12 cellular contexts compared by ENCODE assay signal in genomic region chr12:120830052-120830940, GRCh38.
DNase-seq lines count a peak whose midpoint lies in the region; ATAC-seq and TF ChIP-seq lines count a peak whose summit lies in the region.
"Had no signal": no experiment of that assay in that cellular context is flagged by ENCODE, and none has a peak within 500 bp of the region (broad histone marks: within the 10 kb centered on the region; RNA-seq: fewer than 3 reads in every experiment).

No MANE protein-coding gene starts in this region.

- H3K4me3 Mint-ChIP-seq in CD8-positive, alpha-beta memory T cell, result no peak overlapping the region
- H3K4me3 Mint-ChIP-seq in WTC11, result no peak overlapping the region
- H3K4me3 Mint-ChIP-seq: activated naive CD8-positive, alpha-beta T cell treated with anti-CD3 and anti-CD28 coated beads, Interleukin-2, amount 50 U/mL, for 24 hours had no signal

- H2BK5ac ChIP-seq in mesenchymal stem cell (ENCODE audit: low read depth, low read length, poor library complexity, severe bottlenecking), result no peak overlapping the region

- TF ChIP-seq CTCF in HEK293 (tag by site-specific recombination; IDR thresholded peaks at IDR 0.05) (no peak), WTC11 (IDR thresholded peaks at IDR 0.05) (no peak)

- H2AFZ ChIP-seq in mesenchymal stem cell (ENCODE audit: low read depth, low read length), result no peak overlapping the region

- H3K4me1 ChIP-seq in CD8-positive, alpha-beta memory T cell (ENCODE audit: insufficient read depth, low read length), result peaks cover 34% of the 10 kb centered on the region
- H3K4me1 ChIP-seq in HEK293 (ENCODE audit: control insufficient read depth, insufficient read depth, low read length) (peaks cover 18% of the 10 kb centered on the region; the same call in 1 of the 2 replicates), mesenchymal stem cell (ENCODE audit: control insufficient read depth, insufficient read depth, low read depth, low read length) (no peaks in the 10 kb centered on the region)

- no peaks in the 10 kb centered on the region for H3K27me3 Mint-ChIP-seq in CD8-positive, alpha-beta memory T cell
- no peaks in the 10 kb centered on the region for H3K27me3 Mint-ChIP-seq in WTC11 (ENCODE audit: low read depth)
- H3K27me3 Mint-ChIP-seq: activated naive CD8-positive, alpha-beta T cell treated with anti-CD3 and anti-CD28 coated beads, Interleukin-2, amount 50 U/mL, for 24 hours had no signal

- H3K9me3 ChIP-seq in CD8-positive, alpha-beta memory T cell (ENCODE audit: low read length), result no peaks in the 10 kb centered on the region
- H3K9me3 ChIP-seq in HEK293 (ENCODE audit: control insufficient read depth, insufficient read depth, low read depth, low read length) (no peaks in the 10 kb centered on the region), mesenchymal stem cell (ENCODE audit: control insufficient read depth, low read length) (no peaks in the 10 kb centered on the region)
- H3K9me3 ChIP-seq: BLaER1 treated with 17β-estradiol and CSF1 and Interleukin-3, amounts not matched to agents 10 nM and 100 nM; MG63; SJCRH30; tibial artery had no signal

- CTCF ChIA-PET in CD8-positive, alpha-beta memory T cell (lab: Charles Lee), result no interaction called here
- CTCF ChIA-PET in HEK293 (lab: Yijun Ruan, JAX) (interaction anchor here (0.6 to 0.7 kb wide), 2 partner anchors 19 to 186 kb away, joined by 3 read pairs; partner anchors contain the start of gene C12orf43), WTC11 (lab: Charles Lee) (no interaction called here)

- ATAC-seq in WTC11, result no peak
- ATAC-seq in GM18502 (IDR thresholded peaks at IDR 0.05; ENCODE audit: poor library complexity, unreplicated experiment), result no peak
- ATAC-seq: activated naive CD8-positive, alpha-beta T cell treated with anti-CD3 and anti-CD28 coated beads, Interleukin-2, amount 50 U/mL, for 24 hours had no signal

- peak overlapping the region in 5 of 8 donors; percentile 21 to 71 (median 38) for H3K27ac Mint-ChIP-seq in CD8-positive, alpha-beta memory T cell
- peak overlapping the region; percentile 14; the same call in 1 of the 2 replicates for H3K27ac Mint-ChIP-seq in WTC11
- H3K27ac Mint-ChIP-seq: activated naive CD8-positive, alpha-beta T cell treated with anti-CD3 and anti-CD28 coated beads, Interleukin-2, amount 50 U/mL, for 24 hours had no signal

- peaks cover 49 to 75% (median 75%) of the 10 kb centered on the region in 3 donors for H3K4me1 Mint-ChIP-seq in CD8-positive, alpha-beta memory T cell
- peaks cover 31% of the 10 kb centered on the region for H3K4me1 Mint-ChIP-seq in WTC11

- 84% methylated on average over 1 of the region's 3 CpGs for WGBS in mesenchymal stem cell

- no peak overlapping the region for H3K23ac ChIP-seq in mesenchymal stem cell (ENCODE audit: low read length in 2 of 2)

- H3K36me3 ChIP-seq in CD8-positive, alpha-beta memory T cell (ENCODE audit: insufficient read depth, low read length), result no peaks in the 10 kb centered on the region
- H3K36me3 ChIP-seq in HEK293 (ENCODE audit: control insufficient read depth in 2 of 2, insufficient read depth in 1 of 2, low read length in 2 of 2), result no peaks in the 10 kb centered on the region
- no peaks in the 10 kb centered on the region for H3K36me3 ChIP-seq in mesenchymal stem cell (ENCODE audit: control insufficient read depth in 1 of 2, insufficient read depth in 2 of 2, low read depth in 1 of 2, low read length in 2 of 2)
- H3K36me3 ChIP-seq: MG63, SJCRH30, tibial artery had no signal

- peaks cover 0 to 3% (median 0%) of the 10 kb centered on the region in 3 donors for H3K36me3 Mint-ChIP-seq in CD8-positive, alpha-beta memory T cell
- H3K36me3 Mint-ChIP-seq in WTC11, result no peaks in the 10 kb centered on the region

- no peaks in the 10 kb centered on the region for H3K27me3 ChIP-seq in CD8-positive, alpha-beta memory T cell (ENCODE audit: insufficient read depth, low read length, poor library complexity, severe bottlenecking)
- H3K27me3 ChIP-seq in mesenchymal stem cell (ENCODE audit: control insufficient read depth in 1 of 2, insufficient read depth in 1 of 2, low read length in 2 of 2), result no peaks in the 10 kb centered on the region
- H3K27me3 ChIP-seq: BLaER1 treated with 17β-estradiol and CSF1 and Interleukin-3, amounts not matched to agents 10 nM and 100 nM; MG63; SJCRH30; tibial artery had no signal

- no peak overlapping the region for H2AK5ac ChIP-seq in mesenchymal stem cell (ENCODE audit: low read length, severe bottlenecking)

- H2BK12ac ChIP-seq in mesenchymal stem cell (ENCODE audit: low read length in 2 of 2), result no peak overlapping the region

- H2BK120ac ChIP-seq in mesenchymal stem cell (ENCODE audit: low read depth, low read length), result no peak overlapping the region

- H4K91ac ChIP-seq in mesenchymal stem cell (ENCODE audit: low read length), result no peak overlapping the region

- no peak overlapping the region for H3K4ac ChIP-seq in mesenchymal stem cell (ENCODE audit: low read depth in 1 of 2, low read length in 2 of 2)

- no peak overlapping the region for H3K9ac ChIP-seq in mesenchymal stem cell (ENCODE audit: low read length)
- H3K9ac ChIP-seq: BLaER1 treated with 17β-estradiol and CSF1 and Interleukin-3, amounts not matched to agents 10 nM and 100 nM had no signal

- no peak overlapping the region for H2BK15ac ChIP-seq in mesenchymal stem cell (ENCODE audit: low read depth, poor library complexity, severe bottlenecking)

- H3K4me2 ChIP-seq in mesenchymal stem cell (ENCODE audit: low read length, poor library complexity, severe bottlenecking), result no peak overlapping the region
- H3K4me2 ChIP-seq: BLaER1 treated with 17β-estradiol and CSF1 and Interleukin-3, amounts not matched to agents 10 nM and 100 nM had no signal

- H3K18ac ChIP-seq in mesenchymal stem cell (ENCODE audit: low read depth in 1 of 2, low read length in 2 of 2), result no peak overlapping the region

- no peak overlapping the region for H3K27ac ChIP-seq in CD8-positive, alpha-beta memory T cell (ENCODE audit: low read depth, low read length)
- H3K27ac ChIP-seq in HEK293 (ENCODE audit: extremely low read depth, low read depth, low read length) (no peak overlapping the region), mesenchymal stem cell (ENCODE audit: low read length, poor library complexity, severe bottlenecking) (no peak overlapping the region)
- H3K27ac ChIP-seq: BLaER1 treated with 17β-estradiol and CSF1 and Interleukin-3, amounts not matched to agents 10 nM and 100 nM; SJCRH30; tibial artery had no signal

- no peak overlapping the region for H3K4me3 ChIP-seq in CD8-positive, alpha-beta memory T cell (ENCODE audit: low read length)
- no peak overlapping the region for H3K4me3 ChIP-seq in HEK293 (ENCODE audit: low read depth, low read length)
- H3K4me3 ChIP-seq in mesenchymal stem cell (ENCODE audit: insufficient read depth in 1 of 2, low read depth in 1 of 2, low read length in 2 of 2), result no peak overlapping the region
- H3K4me3 ChIP-seq: BLaER1 treated with 17β-estradiol and CSF1 and Interleukin-3, amounts not matched to agents 10 nM and 100 nM; MG63; SJCRH30; tibial artery had no signal

- DNase-seq in CD8-positive, alpha-beta memory T cell, result no peak
- DNase-seq in WTC11 (ENCODE audit: low spot score) (no peak), mesenchymal stem cell (peak; percentile 39), HPDE6-E6E7 (ENCODE audit: extremely low spot score) (no peak)
- no peak for DNase-seq in stimulated activated CD4-positive, alpha-beta T cell treated with anti-CD3 and anti-CD28 coated beads, Interleukin-1b, Interleukin-23, amount 100 ng/mL, for 48 hours
- DNase-seq: activated naive CD8-positive, alpha-beta T cell treated with anti-CD3 and anti-CD28 coated beads, Interleukin-2, amount 50 U/mL, for 24 hours; MG63; SJCRH30; tibial artery had no signal

- H3K9me3 Mint-ChIP-seq in CD8-positive, alpha-beta memory T cell, result no peaks in the 10 kb centered on the region
- H3K9me3 Mint-ChIP-seq in WTC11, result no peaks in the 10 kb centered on the region
- H3K9me3 Mint-ChIP-seq: activated naive CD8-positive, alpha-beta T cell treated with anti-CD3 and anti-CD28 coated beads, Interleukin-2, amount 50 U/mL, for 24 hours had no signal

- H4K8ac ChIP-seq in mesenchymal stem cell (ENCODE audit: low read length), result no peak overlapping the region

- H3K79me1 ChIP-seq in mesenchymal stem cell (replicated peaks; ENCODE audit: low read length, poor library complexity, severe bottlenecking), result peaks cover 24% of the 10 kb centered on the region

- no peak overlapping the region for H3K14ac ChIP-seq in mesenchymal stem cell (ENCODE audit: low read length in 2 of 2)

- POLR2A ChIA-PET in CD8-positive, alpha-beta memory T cell (lab: Charles Lee), result interaction anchor here (0.6 to 0.7 kb wide), 2 partner anchors 34 to 248 kb away, joined by 3 read pairs; no protein-coding TSS in a partner anchor
- POLR2A ChIA-PET in HEK293 (lab: Yijun Ruan, JAX) (no interaction called here), WTC11 (lab: Charles Lee) (no interaction called here)

TF ChIP-seq in HEK293, 187 proteins besides CTCF, POLR2A, EP300 and RAD21 (continues in another document):
- TF ChIP-seq PRDM6 (tag by site-specific recombination; IDR thresholded peaks at IDR 0.05), result peak; percentile 65

TF ChIP-seq in WTC11, 78 proteins besides CTCF, POLR2A, EP300 and RAD21 (continues in another document):
- TF ChIP-seq ZNF425 (CRISPR knock-in tag; conservative IDR thresholded peaks at IDR 0.05), result no peak
- no peak for TF ChIP-seq HMGA2 (CRISPR knock-in tag; IDR thresholded peaks at IDR 0.05)
- TF ChIP-seq RORB (CRISPR knock-in tag; IDR thresholded peaks at IDR 0.05), result no peak
- no peak for TF ChIP-seq RELA (CRISPR knock-in tag; IDR thresholded peaks at IDR 0.05; ENCODE audit: borderline replicate concordance)
- no peak for TF ChIP-seq MAX (CRISPR knock-in tag; IDR thresholded peaks at IDR 0.05)
- no peak for TF ChIP-seq CREM (CRISPR knock-in tag; IDR thresholded peaks at IDR 0.05)
- no peak for TF ChIP-seq ELF4 (CRISPR knock-in tag; IDR thresholded peaks at IDR 0.05; ENCODE audit: low read depth)
